14 cellular contexts compared by ENCODE assay signal in genomic region chr4:67084801-67085200, GRCh38.
DNase-seq lines count a peak whose midpoint lies in the region; ATAC-seq lines count a peak whose summit lies in the region.
"Had no signal": no experiment of that assay in that cellular context is flagged by ENCODE, and none has a peak within 500 bp of the region (broad histone marks: within the 10 kb centered on the region; RNA-seq: fewer than 3 reads in every experiment).

No MANE protein-coding gene starts in this region.

- H3K36me3 ChIP-seq in iPS-20b (ENCODE audit: insufficient read depth, low read depth, low read length): no peaks in the 10 kb centered on the region

- H3K27ac ChIP-seq in iPS-20b (ENCODE audit: low read length): no peak overlapping the region
- peak overlapping the region; percentile 56 for H3K27ac ChIP-seq in substantia nigra (ENCODE audit: low read depth, low read length, poor library complexity, severe bottlenecking)

- H3K9ac ChIP-seq in iPS-20b (ENCODE audit: low read depth, low read length): peak overlapping the region; percentile 7; the same call in 1 of the 2 replicates

- H3K9me3 ChIP-seq in iPS-20b (ENCODE audit: insufficient read depth, low read depth, low read length): no peaks in the 10 kb centered on the region

- DNase-seq in NCI-H2029 (lab: John Stamatoyannopoulos, UW): peak; percentile 22
- peak; percentile 37 for DNase-seq in astrocyte of the hippocampus (ENCODE audit: low read depth, low spot score)
- DNase-seq in substantia nigra (lab: John Stamatoyannopoulos, UW): peak in 2 of 49 donors; percentile 4 to 19
- no peak for DNase-seq in T-helper 9 cell
- DNase-seq in mucosa of gallbladder (ENCODE audit: low spot score): no peak
- DNase-seq: COR-L47, DMS153, HFFc6, KBM-7, NCI-H146, NCI-H345, NCI-H69 had no signal

- no peak for ATAC-seq in GM18873 (IDR thresholded peaks at IDR 0.05; ENCODE audit: low FRiP score, unreplicated experiment)

- no peak overlapping the region for H3K4me3 ChIP-seq in iPS-20b (ENCODE audit: low read length)

- H3K27me3 ChIP-seq in iPS-20b (ENCODE audit: insufficient read depth, low read length): no peaks in the 10 kb centered on the region

- H3K4me1 ChIP-seq in iPS-20b (ENCODE audit: insufficient read depth, low read length): peaks cover 24% of the 10 kb centered on the region; the same call in 1 of the 2 replicates

Comparison
In these comparisons a context has a peak if more than half of its experiments do, and no peak if none do; other contexts are left out.
1. DNase-seq: peak in NCI-H2029 (single experiment) and astrocyte of the hippocampus (single experiment); none in T-helper 9 cell (single experiment) and mucosa of gallbladder (single experiment).